9 cellular contexts compared by ENCODE assay signal in genomic region chr2:25204190-25204838, GRCh38. TPM values are rescaled to one million over a fixed set of nuclear protein-coding genes. Genes with fewer than 3 reads are reported as not detected.
DNase-seq lines count a peak whose midpoint lies in the region; ATAC-seq and TF ChIP-seq lines count a peak whose summit lies in the region.
"Had no signal": no experiment of that assay in that cellular context is flagged by ENCODE, and none has a peak within 500 bp of the region (broad histone marks: within the 10 kb centered on the region; RNA-seq: fewer than 3 reads in every experiment).

No MANE protein-coding gene starts in this region.

- H3K27me3 ChIP-seq in OCI-LY3 (ENCODE audit: low read depth, low read length) (peaks cover 33% of the 10 kb centered on the region), stomach (peaks cover 0 to 6% (median 6%) of the 10 kb centered on the region in 3 donors), ascending aorta (no peaks in the 10 kb centered on the region)

- WGBS in stomach, 5 donors, result 30 to 40% (median 36%) methylated on average over 33 to 59 of the region's 59 CpGs

- peak; percentile 54 to 74 for ATAC-seq in activated CD4-positive, CD25-positive, alpha-beta regulatory T cell treated with anti-CD3 and anti-CD28 coated beads, Interleukin-2, amount 50 U/mL, for 24 hours
- peak; percentile 66 to 72 for ATAC-seq in left cardiac atrium

- no peaks in the 10 kb centered on the region for H3K9me3 ChIP-seq in OCI-LY3 (ENCODE audit: insufficient read depth, low read length)
- H3K9me3 ChIP-seq in stomach, result no peaks in the 10 kb centered on the region
- H3K9me3 ChIP-seq in ascending aorta, result no peaks in the 10 kb centered on the region

- H3K36me3 ChIP-seq in OCI-LY3 (replicated peaks; ENCODE audit: low read depth, low read length) (no peaks in the 10 kb centered on the region), stomach (no peaks in the 10 kb centered on the region), ascending aorta (no peaks in the 10 kb centered on the region)

- peak overlapping the region; percentile 48 for H2AFZ ChIP-seq in OCI-LY3 (ENCODE audit: low read depth, low read length)

- TF ChIP-seq CTCF in OCI-LY3 (IDR thresholded peaks at IDR 0.05; ENCODE audit: low read depth, low read length) (no peak), stomach (IDR thresholded peaks at IDR 0.05) (no peak), ascending aorta (IDR thresholded peaks at IDR 0.05) (no peak)

- TF ChIP-seq POLR2A in stomach (IDR thresholded peaks at IDR 0.05), result no peak

- H4K20me1 ChIP-seq in OCI-LY3 (ENCODE audit: insufficient read depth, low read length), result no peaks in the 10 kb centered on the region

- DNase-seq in activated CD4-positive, CD25-positive, alpha-beta regulatory T cell treated with anti-CD3 and anti-CD28 coated beads, Interleukin-2, amount 50 U/mL, for 72 hours, result no peak
- DNase-seq in left cardiac atrium (no peak), stomach (no peak), GM19238 (ENCODE audit: insufficient read length, low spot score) (no peak), ascending aorta (ENCODE audit: low spot score in 2 of 2) (no peak), T1000 (lab: John Stamatoyannopoulos, UW) (no peak)

- peak overlapping the region; percentile 55 for H3K9ac ChIP-seq in OCI-LY3 (ENCODE audit: low read length)

- H3K79me2 ChIP-seq in OCI-LY3 (ENCODE audit: low read length), result no peaks in the 10 kb centered on the region

- peak overlapping the region; percentile 74 for H3K4me2 ChIP-seq in OCI-LY3 (ENCODE audit: low read length)

- intact Hi-C loops in left cardiac atrium (cut with DNase I), result no loop called here
- intact Hi-C loops in stomach (cut with DNase I; ENCODE audit: low total_unique reads), result no loop called here
- intact Hi-C loops in ascending aorta (cut with DNase I), result no loop called here

- H3K4me1 ChIP-seq in OCI-LY3 (ENCODE audit: low read length) (peaks cover 31% of the 10 kb centered on the region), stomach (peaks cover 0 to 6% (median 0%) of the 10 kb centered on the region in 4 donors), ascending aorta (no peaks in the 10 kb centered on the region)

- no peak for TF ChIP-seq EP300 in stomach (IDR thresholded peaks at IDR 0.05)

- no peak overlapping the region for H3K27ac ChIP-seq in OCI-LY3 (ENCODE audit: low read length)
- H3K27ac ChIP-seq in stomach, result no peak overlapping the region
- H3K27ac ChIP-seq in ascending aorta, result no peak overlapping the region
- H3K27ac ChIP-seq: 22Rv1 had no signal

- H3K4me3 ChIP-seq in OCI-LY3 (ENCODE audit: low read length) (peak overlapping the region; percentile 76), stomach (peak overlapping the region; percentile 15 to 34 (median 32)), ascending aorta (peak overlapping the region in 1 of 2 donors; percentile 55)

RNA-seq across cellular contexts. Expression of gene POMC, which starts 35.9 kb away (rescaled TPM):
- total RNA-seq in left cardiac atrium (10 to 100 TPM in 1 of 2 donors, 1 to 10 TPM in 1; 5.3 to 10.6 TPM), stomach (1 to 10 TPM in 1 of 5 donors, under 1 TPM in 2, not detected in 2; 0.89 to 4.6 (median 0.92) TPM), ascending aorta (18.6 TPM)
- 1 to 10 TPM; 2.9 to 3.5 (median 3.4) TPM for polyA plus RNA-seq in stomach
